8 cellular contexts compared by ENCODE assay signal in the genomic region with DNA sequence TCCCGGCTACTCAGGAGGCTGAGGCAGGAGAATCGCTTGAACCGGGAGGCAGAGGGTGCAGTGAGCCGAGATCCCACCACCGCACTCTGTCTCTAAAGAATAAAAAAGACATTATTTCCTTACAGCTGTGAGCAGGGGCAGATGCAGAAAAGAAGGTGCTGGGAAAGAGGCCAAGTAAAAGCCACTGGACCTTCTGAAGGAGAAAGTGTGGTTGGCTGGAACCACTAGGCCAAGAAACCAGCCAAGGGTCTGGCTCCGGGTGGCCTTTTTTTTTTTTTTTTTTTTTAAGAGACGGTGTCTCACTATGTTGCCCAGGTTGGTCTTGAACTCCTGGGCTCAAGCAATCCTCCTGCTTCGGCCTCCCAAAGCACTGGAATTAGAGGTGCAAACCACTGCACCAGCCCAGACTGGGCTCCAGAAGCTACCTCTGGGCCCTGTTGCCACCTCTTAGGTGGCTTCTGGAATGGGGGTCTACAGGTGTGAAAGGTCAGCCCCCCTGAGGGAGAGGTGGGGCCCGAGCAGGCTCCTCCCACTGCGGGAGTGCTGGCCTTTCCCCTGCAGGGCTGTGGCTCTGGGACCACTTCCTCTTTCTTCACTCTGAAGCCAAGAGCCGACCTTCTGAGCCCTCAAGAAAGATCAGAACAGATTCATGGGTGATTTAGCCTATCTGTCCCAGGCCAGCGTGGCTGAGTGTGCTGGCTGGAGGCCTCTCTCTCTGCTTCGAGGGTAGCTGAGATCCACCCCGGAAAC. TPM values are rescaled to one million over a fixed set of nuclear protein-coding genes. Genes with fewer than 3 reads are reported as not detected.
DNase-seq lines count a peak whose midpoint lies in the region; ATAC-seq and TF ChIP-seq lines count a peak whose summit lies in the region.

A gene with protein sequence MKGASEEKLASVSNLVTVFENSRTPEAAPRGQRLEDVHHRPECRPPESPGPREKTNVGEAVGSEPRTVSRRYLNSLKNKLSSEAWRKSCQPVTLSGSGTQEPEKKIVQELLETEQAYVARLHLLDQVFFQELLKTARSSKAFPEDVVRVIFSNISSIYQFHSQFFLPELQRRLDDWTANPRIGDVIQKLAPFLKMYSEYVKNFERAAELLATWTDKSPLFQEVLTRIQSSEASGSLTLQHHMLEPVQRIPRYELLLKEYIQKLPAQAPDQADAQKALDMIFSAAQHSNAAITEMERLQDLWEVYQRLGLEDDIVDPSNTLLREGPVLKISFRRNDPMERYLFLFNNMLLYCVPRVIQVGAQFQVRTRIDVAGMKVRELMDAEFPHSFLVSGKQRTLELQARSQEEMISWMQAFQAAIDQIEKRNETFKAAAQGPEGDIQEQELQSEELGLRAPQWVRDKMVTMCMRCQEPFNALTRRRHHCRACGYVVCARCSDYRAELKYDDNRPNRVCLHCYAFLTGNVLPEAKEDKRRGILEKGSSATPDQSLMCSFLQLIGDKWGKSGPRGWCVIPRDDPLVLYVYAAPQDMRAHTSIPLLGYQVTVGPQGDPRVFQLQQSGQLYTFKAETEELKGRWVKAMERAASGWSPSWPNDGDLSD (plus strand): TSS at position 595 of the 750 bp plus-strand sequence. CDS start 163 bp downstream, outside the sequence.

- peak; percentile 39 for ATAC-seq in GM19468 (IDR thresholded peaks at IDR 0.05; ENCODE audit: extremely low read depth, unreplicated experiment)
- ATAC-seq in stimulated activated effector memory CD8-positive, alpha-beta T cell treated with anti-CD3 and anti-CD28 coated beads, Interleukin-12 subunit alpha, Interleukin-12 subunit beta, amount 100 ng/mL, for 72 hours = peak; percentile 43

- peak; percentile 92 for DNase-seq in GM10248 (ENCODE audit: extremely low spot score)
- no peak for DNase-seq in stimulated activated effector memory CD8-positive, alpha-beta T cell treated with anti-CD3 and anti-CD28 coated beads, Interleukin-12 subunit alpha, Interleukin-12 subunit beta, amount 100 ng/mL, for 72 hours (ENCODE audit: low spot score in 2 of 2)
- no peak for DNase-seq in putamen (ENCODE audit: low spot score)
- DNase-seq in activated CD4-positive, CD25-positive, alpha-beta regulatory T cell (lab: John Stamatoyannopoulos, UW) = no peak
- no peak for DNase-seq in EL

- peaks cover 38 to 47% (median 39%) of the 10 kb centered on the region in 3 donors for H3K4me1 Mint-ChIP-seq in IgD-negative memory B cell
- H3K4me1 Mint-ChIP-seq in stimulated activated effector memory CD8-positive, alpha-beta T cell treated with anti-CD3 and anti-CD28 coated beads, Interleukin-12 subunit alpha, Interleukin-12 subunit beta, amount 100 ng/mL, for 72 hours = peaks cover 29% of the 10 kb centered on the region

- peaks cover 10 to 16% of the 10 kb centered on the region in 2 donors for H3K4me1 ChIP-seq in duodenal mucosa (ENCODE audit: control insufficient read depth in 1 of 2, insufficient read depth in 2 of 2, low read length in 2 of 2)

- TF ChIP-seq CTCF in GM10248 (IDR thresholded peaks at IDR 0.05; ENCODE audit: control extremely low read depth, extremely low read depth, low read depth, missing control alignments) = no peak

- peak within 1 kb of the TSS; percentile 56 to 99 (median 96) for H3K27ac Mint-ChIP-seq in IgD-negative memory B cell
- H3K27ac Mint-ChIP-seq in stimulated activated effector memory CD8-positive, alpha-beta T cell treated with anti-CD3 and anti-CD28 coated beads, Interleukin-12 subunit alpha, Interleukin-12 subunit beta, amount 100 ng/mL, for 72 hours = peak within 1 kb of the TSS; percentile 75

- CTCF ChIA-PET in GM10248 (lab: Yijun Ruan, JAX) = interaction anchor here (0.9 to 11.7 kb wide), 9 partner anchors 13 to 224 kb away, joined by 3 to 147 read pairs (median 6); a partner anchor contains a TSS

- no peaks in the 10 kb centered on the region for H3K9me3 Mint-ChIP-seq in IgD-negative memory B cell
- H3K9me3 Mint-ChIP-seq in stimulated activated effector memory CD8-positive, alpha-beta T cell treated with anti-CD3 and anti-CD28 coated beads, Interleukin-12 subunit alpha, Interleukin-12 subunit beta, amount 100 ng/mL, for 72 hours = no peaks in the 10 kb centered on the region

- H3K9me3 ChIP-seq in duodenal mucosa (ENCODE audit: control insufficient read depth in 1 of 2, low read length in 2 of 2) = no peaks in the 10 kb centered on the region

- peak within 1 kb of the TSS in 1 of 2 donors; percentile 33 for H3K9ac ChIP-seq in duodenal mucosa (ENCODE audit: low read depth in 1 of 2, low read length in 2 of 2)

- no peaks in the 10 kb centered on the region for H3K27me3 Mint-ChIP-seq in IgD-negative memory B cell

- H3K4me3 Mint-ChIP-seq in IgD-negative memory B cell = peak within 1 kb of the TSS; percentile 95 to 100 (median 98)
- peak within 1 kb of the TSS; percentile 54 for H3K4me3 Mint-ChIP-seq in stimulated activated effector memory CD8-positive, alpha-beta T cell treated with anti-CD3 and anti-CD28 coated beads, Interleukin-12 subunit alpha, Interleukin-12 subunit beta, amount 100 ng/mL, for 72 hours

- H3K36me3 Mint-ChIP-seq in IgD-negative memory B cell = peaks cover 4% of the 10 kb centered on the region
- no peaks in the 10 kb centered on the region for H3K36me3 Mint-ChIP-seq in stimulated activated effector memory CD8-positive, alpha-beta T cell treated with anti-CD3 and anti-CD28 coated beads, Interleukin-12 subunit alpha, Interleukin-12 subunit beta, amount 100 ng/mL, for 72 hours

- H3K4me3 ChIP-seq in duodenal mucosa (ENCODE audit: low read depth in 1 of 2, low read length in 2 of 2) = peak within 1 kb of the TSS; percentile 40 to 62

- no peaks in the 10 kb centered on the region for H3K27me3 ChIP-seq in duodenal mucosa (ENCODE audit: control insufficient read depth in 1 of 2, insufficient read depth in 2 of 2, low read length in 2 of 2)

- no peak within 1 kb of the TSS for H3K27ac ChIP-seq in duodenal mucosa (ENCODE audit: low read depth, low read length)

- no peaks in the 10 kb centered on the region for H3K36me3 ChIP-seq in duodenal mucosa (ENCODE audit: control insufficient read depth in 1 of 2, insufficient read depth in 2 of 2, low read length in 2 of 2)

- POLR2A ChIA-PET in GM10248 (lab: Yijun Ruan, JAX) = interaction anchor here (2.7 kb wide), 1 partner anchor 19 kb away, joined by 10 read pairs; a partner anchor contains a TSS

RNA-seq across cellular contexts. Expression of the gene that starts here (rescaled TPM):
- 99.8 TPM for polyA plus RNA-seq in IgD-negative memory B cell
